ENCODE assay signal across 22 cellular contexts in genomic region chr14:27688823-27689444, GRCh38.
"Had no signal": no experiment of that assay in that cellular context is flagged by ENCODE, and none has a peak within 500 bp of the region (broad histone marks: within the 10 kb centered on the region; RNA-seq: fewer than 3 reads in every experiment).

No MANE protein-coding gene starts in this region.

- H3K36me3 ChIP-seq: esophagus muscularis mucosa, gastrocnemius medialis, left ventricle myocardium inferior, lower lobe of right lung, neutrophil, right atrium auricular region, suprapubic skin, thyroid gland had no signal

- H3K4me1 ChIP-seq: esophagus muscularis mucosa, gastrocnemius medialis, left ventricle myocardium inferior, lower lobe of right lung, right atrium auricular region, suprapubic skin, thyroid gland had no signal

- H3K27me3 ChIP-seq: esophagus muscularis mucosa, gastrocnemius medialis, neutrophil, right atrium auricular region, suprapubic skin, thyroid gland had no signal

- ATAC-seq: gastrocnemius medialis; left cardiac atrium; lower lobe of right lung; stimulated activated effector memory CD8-positive, alpha-beta T cell treated with anti-CD3 and anti-CD28 coated beads, Interleukin-12 subunit alpha, Interleukin-12 subunit beta, amount 100 ng/mL, for 72 hours; stimulated activated naive CD8-positive, alpha-beta T cell treated with anti-CD3 and anti-CD28 coated beads, Interleukin-15, Interleukin-2, amounts not matched to agents 100 U/mL and 50 U/mL, for 24 hours had no signal

- H3K9me3 ChIP-seq: esophagus muscularis mucosa, gastrocnemius medialis, left ventricle myocardium inferior, lower lobe of right lung, neutrophil, right atrium auricular region, suprapubic skin, thyroid gland had no signal

- FAIRE-seq: endometrium, kidney, urothelium cell line had no signal

- H3K27ac ChIP-seq: coronary artery, esophagus muscularis mucosa, gastrocnemius medialis, left ventricle myocardium inferior, lower lobe of right lung, neutrophil, right atrium auricular region, suprapubic skin, thyroid gland had no signal

- DNase-seq: effector CD8-positive, alpha-beta T cell; gastrocnemius medialis; glutamatergic neuron; kidney; left cardiac atrium; left ventricle myocardium inferior; lower lobe of right lung; mesendoderm; naive B cell; posterior cingulate gyrus; stimulated activated CD4-positive, alpha-beta T cell treated with anti-CD3 and anti-CD28 coated beads, Interleukin-4, amount 100 ng/mL, for 1 hour; stimulated activated CD8-positive, alpha-beta memory T cell treated with anti-CD3 and anti-CD28 coated beads, Interleukin-4, amount 100 ng/mL, for 48 hours; stimulated activated naive CD8-positive, alpha-beta T cell treated with anti-CD3 and anti-CD28 coated beads, Interleukin-15, Interleukin-2, amounts not matched to agents 100 U/mL and 50 U/mL, for 24 hours; thyroid gland had no signal

- H3K4me3 ChIP-seq: coronary artery, esophagus muscularis mucosa, gastrocnemius medialis, left ventricle myocardium inferior, lower lobe of right lung, right atrium auricular region, suprapubic skin, thyroid gland had no signal
